In genomic region chr14:90039253-90040010, GRCh38 we compare ENCODE assay signal across 25 cellular contexts. TPM values are rescaled to one million over a fixed set of nuclear protein-coding genes. Genes with fewer than 3 reads are reported as not detected.
"Had no signal": no experiment of that assay in that cellular context is flagged by ENCODE, and none has a peak within 500 bp of the region (broad histone marks: within the 10 kb centered on the region; RNA-seq: fewer than 3 reads in every experiment).

No MANE protein-coding gene starts in this region.

- ATAC-seq: activated CD4-positive, CD25-positive, alpha-beta regulatory T cell treated with anti-CD3 and anti-CD28 coated beads, Interleukin-2, amount 50 U/mL, for 24 hours; activated T-helper 17 cell treated with anti-CD3 and anti-CD28 coated beads, Interleukin-2, amount 50 U/mL, for 72 hours; esophagus mucosa; heart right ventricle; left cardiac atrium; left ventricle myocardium superior; naive thymus-derived CD4-positive, alpha-beta T cell; pancreas had no signal

- H3K4me3 Mint-ChIP-seq: activated CD4-positive, alpha-beta memory T cell treated with anti-CD3 and anti-CD28 coated beads, Interleukin-2, amount 10 ng/mL, durations not matched to agents 7 days and 5 days; activated T-cell treated with anti-CD3 and anti-CD28 coated beads, Interleukin-2, amount 50 U/mL, for 24 hours; activated T-helper 17 cell treated with anti-CD3 and anti-CD28 coated beads, Interleukin-2, amount 50 U/mL, for 72 hours; central memory CD8-positive, alpha-beta T cell; dendritic cell treated with granulocyte-macrophage colony-stimulating factor and Interleukin-4, amounts not matched to agents 40 ng/mL and 50 ng/mL, for 4 days; endodermal cell; naive thymus-derived CD4-positive, alpha-beta T cell had no signal

- H3K27ac Mint-ChIP-seq: activated CD4-positive, alpha-beta memory T cell treated with anti-CD3 and anti-CD28 coated beads, Interleukin-2, amount 10 ng/mL, durations not matched to agents 7 days and 5 days; activated T-cell treated with anti-CD3 and anti-CD28 coated beads, Interleukin-2, amount 50 U/mL, for 24 hours; activated T-helper 17 cell treated with anti-CD3 and anti-CD28 coated beads, Interleukin-2, amount 50 U/mL, for 72 hours; dendritic cell treated with granulocyte-macrophage colony-stimulating factor and Interleukin-4, amounts not matched to agents 40 ng/mL and 50 ng/mL, for 4 days; endodermal cell had no signal

- H3K9me3 Mint-ChIP-seq: activated CD4-positive, alpha-beta memory T cell treated with anti-CD3 and anti-CD28 coated beads, Interleukin-2, amount 10 ng/mL, durations not matched to agents 7 days and 5 days; activated T-cell treated with anti-CD3 and anti-CD28 coated beads, Interleukin-2, amount 50 U/mL, for 24 hours; activated T-helper 17 cell treated with anti-CD3 and anti-CD28 coated beads, Interleukin-2, amount 50 U/mL, for 72 hours; central memory CD8-positive, alpha-beta T cell; dendritic cell treated with granulocyte-macrophage colony-stimulating factor and Interleukin-4, amounts not matched to agents 40 ng/mL and 50 ng/mL, for 4 days; naive thymus-derived CD4-positive, alpha-beta T cell had no signal

- DNase-seq: activated CD4-positive, alpha-beta memory T cell treated with anti-CD3 and anti-CD28 coated beads, Interleukin-2, amount 10 ng/mL, durations not matched to agents 7 days and 5 days; activated CD4-positive, alpha-beta T cell treated with anti-CD3 and anti-CD28 coated beads for 48 hours; activated CD8-positive, alpha-beta memory T cell treated with anti-CD3 and anti-CD28 coated beads, Interleukin-2, amount 50 U/mL, for 48 hours; activated gamma-delta T cell treated with Interleukin-2 at 50 U/mL for 16 hours; activated naive CD4-positive, alpha-beta T cell treated with anti-CD3 and anti-CD28 coated beads, Interleukin-2, amount 50 U/mL, for 16 hours; activated T-cell treated with anti-CD3 and anti-CD28 coated beads, Interleukin-2, amount 50 U/mL, for 24 hours; amygdala; endodermal cell; foreskin fibroblast; heart right ventricle; islet precursor cell; left cardiac atrium; left ventricle myocardium superior; midbrain; naive thymus-derived CD4-positive, alpha-beta T cell; pancreas; stimulated activated CD4-positive, alpha-beta T cell treated with anti-CD3 and anti-CD28 coated beads, Interleukin-15, amount 100 ng/mL, for 24 hours; stimulated activated CD4-positive, alpha-beta T cell treated with anti-CD3 and anti-CD28 coated beads, Interleukin-2, amount 100 ng/mL, for 24 hours; stimulated activated naive CD4-positive, alpha-beta T cell treated with Interleukin-2 at 50 U/mL for 16 hours; transverse colon had no signal

- H3K27me3 Mint-ChIP-seq: activated CD4-positive, alpha-beta memory T cell treated with anti-CD3 and anti-CD28 coated beads, Interleukin-2, amount 10 ng/mL, durations not matched to agents 7 days and 5 days; activated T-cell treated with anti-CD3 and anti-CD28 coated beads, Interleukin-2, amount 50 U/mL, for 24 hours; activated T-helper 17 cell treated with anti-CD3 and anti-CD28 coated beads, Interleukin-2, amount 50 U/mL, for 72 hours; central memory CD8-positive, alpha-beta T cell; dendritic cell treated with granulocyte-macrophage colony-stimulating factor and Interleukin-4, amounts not matched to agents 40 ng/mL and 50 ng/mL, for 4 days; naive thymus-derived CD4-positive, alpha-beta T cell had no signal

- H3K4me1 Mint-ChIP-seq: central memory CD8-positive, alpha-beta T cell had no signal

RNA-seq across cellular contexts. Expression of gene KCNK13, which starts 22.4 kb away (rescaled TPM):
- polyA plus RNA-seq: naive thymus-derived CD4-positive, alpha-beta T cell had no signal
